ENCODE assay signal across 18 cellular contexts in genomic region chr12:72295101-72295500, GRCh38. TPM values are rescaled to one million over a fixed set of nuclear protein-coding genes. Genes with fewer than 3 reads are reported as not detected.
"Had no signal": no experiment of that assay in that cellular context is flagged by ENCODE, and none has a peak within 500 bp of the region (broad histone marks: within the 10 kb centered on the region; RNA-seq: fewer than 3 reads in every experiment).

No MANE protein-coding gene starts in this region.

- H3K9me3 ChIP-seq: breast epithelium, mucosa of descending colon, right atrium auricular region, tibial artery, vagina had no signal

- ATAC-seq: effector memory CD8-positive, alpha-beta T cell; left lobe of liver; mucosa of descending colon; naive thymus-derived CD4-positive, alpha-beta T cell; stimulated activated naive B cell treated with anti-CD40 and anti-IgM and Interleukin-4, amounts not matched to agents 10 μg/mL and 1 μg/mL and 100 μg/mL, for 72 hours had no signal

- H3K4me1 ChIP-seq: breast epithelium, right atrium auricular region, tibial artery, vagina had no signal

- H3K36me3 ChIP-seq: breast epithelium, right atrium auricular region, tibial artery, vagina had no signal

- DNase-seq: activated CD4-positive, alpha-beta T cell treated with anti-CD3 and anti-CD28 coated beads, Interleukin-2, amount 50 U/mL, for 1 hour; activated CD4-positive, CD25-positive, alpha-beta regulatory T cell; activated CD8-positive, alpha-beta memory T cell treated with anti-CD3 and anti-CD28 coated beads for 24 hours; activated naive CD4-positive, alpha-beta T cell; activated naive CD8-positive, alpha-beta T cell treated with anti-CD3 and anti-CD28 coated beads, Interleukin-2, amount 10 ng/mL, durations not matched to agents 7 days and 5 days; effector memory CD8-positive, alpha-beta T cell; islet precursor cell; naive thymus-derived CD4-positive, alpha-beta T cell; stimulated activated CD4-positive, alpha-beta T cell treated with anti-CD3 and anti-CD28 coated beads, Interleukin-15, amount 100 ng/mL, for 24 hours; stimulated activated CD4-positive, alpha-beta T cell treated with anti-CD3 and anti-CD28 coated beads, Interleukin-4, amount 100 ng/mL, for 1 hour; stimulated activated naive B cell treated with anti-CD40 and anti-IgM and Interleukin-4, amounts not matched to agents 10 μg/mL and 1 μg/mL and 100 μg/mL, for 72 hours; tibial artery had no signal

- H3K4me3 ChIP-seq: breast epithelium, mucosa of descending colon, right atrium auricular region, skin epidermis, tibial artery, vagina had no signal

- H3K27me3 ChIP-seq: breast epithelium, right atrium auricular region, tibial artery, vagina had no signal

- H3K27ac ChIP-seq: breast epithelium, right atrium auricular region, skin epidermis, tibial artery, vagina had no signal

RNA-seq across cellular contexts. Expression of gene TRHDE, which starts 22.9 kb away (rescaled TPM):
- total RNA-seq: activated naive CD8-positive, alpha-beta T cell treated with anti-CD3 and anti-CD28 coated beads, Interleukin-2, amount 10 ng/mL, durations not matched to agents 7 days and 5 days; naive thymus-derived CD4-positive, alpha-beta T cell had no signal
- polyA plus RNA-seq: naive thymus-derived CD4-positive, alpha-beta T cell had no signal
